ENCODE assay signal across 12 cellular contexts in the genomic region with DNA sequence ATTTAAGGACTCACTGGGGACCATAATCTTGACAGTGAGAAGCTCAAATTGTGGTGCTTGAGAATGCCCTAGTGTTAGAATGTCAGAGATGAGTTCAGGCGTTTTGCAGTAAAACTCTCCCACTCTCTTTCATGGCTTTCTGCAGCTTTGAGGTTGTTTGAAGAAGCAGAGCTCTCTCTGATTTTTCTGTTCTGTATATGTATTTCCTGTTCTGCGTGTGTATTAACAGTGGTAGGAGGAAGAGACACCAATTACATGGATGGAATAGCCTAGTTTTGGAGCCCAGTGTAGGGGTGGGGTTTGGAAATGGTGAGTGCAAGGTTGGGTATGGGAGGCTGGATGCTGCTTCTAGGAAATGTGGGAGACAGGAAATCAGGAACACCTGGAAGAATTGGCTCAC. TPM values are rescaled to one million over a fixed set of nuclear protein-coding genes. Genes with fewer than 3 reads are reported as not detected.
DNase-seq lines count a peak whose midpoint lies in the region; ATAC-seq lines count a peak whose summit lies in the region.
"Had no signal": no experiment of that assay in that cellular context is flagged by ENCODE, and none has a peak within 500 bp of the region (broad histone marks: within the 10 kb centered on the region; RNA-seq: fewer than 3 reads in every experiment).

No MANE protein-coding gene starts in this region.

- no peak for DNase-seq in activated naive CD4-positive, alpha-beta T cell treated with Interleukin-2 at 50 U/mL for 16 hours
- DNase-seq in NCI-H69 (lab: John Stamatoyannopoulos, UW) (peak; percentile 33), RKO (ENCODE audit: low spot score) (no peak), NCI-H2227 (lab: John Stamatoyannopoulos, UW; ENCODE audit: unreplicated experiment) (no peak)
- DNase-seq: activated CD8-positive, alpha-beta memory T cell treated with anti-CD3 and anti-CD28 coated beads, Interleukin-2, amount 50 U/mL, for 48 hours had no signal

- peak overlapping the region; percentile 67 for H3K4me3 Mint-ChIP-seq in activated naive CD4-positive, alpha-beta T cell treated with anti-CD3 and anti-CD28 coated beads, Interleukin-2, amount 50 U/mL, for 24 hours
- peak overlapping the region; percentile 33 for H3K4me3 Mint-ChIP-seq in dendritic cell treated with granulocyte-macrophage colony-stimulating factor and Interleukin-4, amounts not matched to agents 40 ng/mL and 50 ng/mL, for 4 days

- H3K4me1 Mint-ChIP-seq in activated naive CD4-positive, alpha-beta T cell treated with anti-CD3 and anti-CD28 coated beads, Interleukin-2, amount 50 U/mL, for 24 hours = peaks cover 78% of the 10 kb centered on the region
- H3K4me1 Mint-ChIP-seq in dendritic cell treated with granulocyte-macrophage colony-stimulating factor and Interleukin-4, amounts not matched to agents 40 ng/mL and 50 ng/mL, for 4 days (ENCODE audit: low read depth) = peaks cover 70% of the 10 kb centered on the region

- no peaks in the 10 kb centered on the region for H3K27me3 ChIP-seq in thymus (ENCODE audit: control insufficient read depth, insufficient read depth)
- H3K27me3 ChIP-seq: breast epithelium had no signal

- H3K27ac ChIP-seq in thymus (ENCODE audit: low read depth) = peak overlapping the region; percentile 56
- H3K27ac ChIP-seq: breast epithelium had no signal

- intact Hi-C loops in dendritic cell treated with granulocyte-macrophage colony-stimulating factor and Interleukin-4, amounts not matched to agents 40 ng/mL and 50 ng/mL, for 4 days (cut with micrococcal nuclease) = loop anchor here (10.0 kb wide), 1 partner anchor 47 kb away; no protein-coding TSS in a partner anchor

- peak overlapping the region; percentile 24 for H3K27ac Mint-ChIP-seq in activated naive CD4-positive, alpha-beta T cell treated with anti-CD3 and anti-CD28 coated beads, Interleukin-2, amount 50 U/mL, for 24 hours
- peak overlapping the region; percentile 71 for H3K27ac Mint-ChIP-seq in dendritic cell treated with granulocyte-macrophage colony-stimulating factor and Interleukin-4, amounts not matched to agents 40 ng/mL and 50 ng/mL, for 4 days

- no peaks in the 10 kb centered on the region for H3K9me3 Mint-ChIP-seq in activated naive CD4-positive, alpha-beta T cell treated with anti-CD3 and anti-CD28 coated beads, Interleukin-2, amount 50 U/mL, for 24 hours
- no peaks in the 10 kb centered on the region for H3K9me3 Mint-ChIP-seq in dendritic cell treated with granulocyte-macrophage colony-stimulating factor and Interleukin-4, amounts not matched to agents 40 ng/mL and 50 ng/mL, for 4 days

- H3K36me3 Mint-ChIP-seq in activated naive CD4-positive, alpha-beta T cell treated with anti-CD3 and anti-CD28 coated beads, Interleukin-2, amount 50 U/mL, for 24 hours = peaks cover 1% of the 10 kb centered on the region
- peaks cover 8% of the 10 kb centered on the region for H3K36me3 Mint-ChIP-seq in dendritic cell treated with granulocyte-macrophage colony-stimulating factor and Interleukin-4, amounts not matched to agents 40 ng/mL and 50 ng/mL, for 4 days (ENCODE audit: low read depth)

- 5% methylated on average over 2 of the region's 2 CpGs for WGBS in thymus

- H3K36me3 ChIP-seq in thymus (ENCODE audit: control insufficient read depth, insufficient read depth) = peaks cover 6% of the 10 kb centered on the region
- H3K36me3 ChIP-seq: breast epithelium had no signal

- H3K9me3 ChIP-seq in thymus (ENCODE audit: control insufficient read depth) = no peaks in the 10 kb centered on the region
- H3K9me3 ChIP-seq: breast epithelium had no signal

- H3K4me1 ChIP-seq in thymus (ENCODE audit: control insufficient read depth, insufficient read depth, low read length) = peaks cover 25% of the 10 kb centered on the region

- H3K4me3 ChIP-seq in thymus (ENCODE audit: low read length) = no peak overlapping the region
- H3K4me3 ChIP-seq: breast epithelium had no signal

- H3K27me3 Mint-ChIP-seq in activated naive CD4-positive, alpha-beta T cell treated with anti-CD3 and anti-CD28 coated beads, Interleukin-2, amount 50 U/mL, for 24 hours = no peaks in the 10 kb centered on the region
- no peaks in the 10 kb centered on the region for H3K27me3 Mint-ChIP-seq in dendritic cell treated with granulocyte-macrophage colony-stimulating factor and Interleukin-4, amounts not matched to agents 40 ng/mL and 50 ng/mL, for 4 days

- no peak for ATAC-seq in GM19467 (IDR thresholded peaks at IDR 0.05; ENCODE audit: unreplicated experiment)
- ATAC-seq: Panc1, sciatic nerve had no signal

RNA-seq across cellular contexts. Expression of gene LARP1, which starts 12.4 kb away (rescaled TPM):
- polyA plus RNA-seq in thymus = 28.5 TPM
